11 cellular contexts compared by ENCODE assay signal in genomic region chr7:100936167-100936566, GRCh38. TPM values are rescaled to one million over a fixed set of nuclear protein-coding genes. Genes with fewer than 3 reads are reported as not detected.
"Had no signal": no experiment of that assay in that cellular context is flagged by ENCODE, and none has a peak within 500 bp of the region (broad histone marks: within the 10 kb centered on the region; RNA-seq: fewer than 3 reads in every experiment).

No MANE protein-coding gene starts in this region.

RNA-seq across cellular contexts. Expression of gene MUC3A, which starts 13.2 kb away (rescaled TPM):
- total RNA-seq: activated B cell treated with CpG ODN at 0.5 μM for 24 hours; activated CD4-positive, alpha-beta T cell treated with anti-CD3 and anti-CD28 coated beads for 36 hours; activated CD4-positive, alpha-beta T cell treated with anti-CD3 and anti-CD28 coated beads, Interleukin-2, amount 10 ng/mL, durations not matched to agents 24 days and 14 days; activated CD4-positive, alpha-beta T cell treated with anti-CD3 and anti-CD28 coated beads, Interleukin-2, amount 10 ng/mL, durations not matched to agents 7 days and 5 days; activated CD8-positive, alpha-beta memory T cell treated with anti-CD3 and anti-CD28 coated beads, Interleukin-2, amount 10 ng/mL, durations not matched to agents 7 days and 5 days; activated CD8-positive, alpha-beta T cell treated with anti-CD3 and anti-CD28 coated beads for 36 hours; activated CD8-positive, alpha-beta T cell treated with anti-CD3 and anti-CD28 coated beads, Interleukin-2, amount 10 ng/mL, durations not matched to agents 7 days and 5 days; T-helper 1 cell treated with Interleukin-12 subunit alpha and Interleukin-12 subunit beta and Interleukin-4 antibody, amounts not matched to agents 30 ng/mL and 1 ng/mL, for 36 hours; T-helper 17 cell; T-helper 2 cell treated with Interferon-gamma antibody and Interleukin-4, amounts not matched to agents 100 ng/mL and 5 ng/mL, for 36 hours had no signal

RNA-seq across cellular contexts. Expression of gene MUC12, which starts 33.2 kb away (rescaled TPM):
- total RNA-seq: activated B cell treated with CpG ODN at 0.5 μM for 24 hours; activated CD4-positive, alpha-beta T cell treated with anti-CD3 and anti-CD28 coated beads, Interleukin-2, amount 10 ng/mL, durations not matched to agents 7 days and 5 days; activated CD8-positive, alpha-beta T cell treated with anti-CD3 and anti-CD28 coated beads, Interleukin-2, amount 10 ng/mL, durations not matched to agents 7 days and 5 days; T-helper 1 cell treated with Interleukin-12 subunit alpha and Interleukin-12 subunit beta and Interleukin-4 antibody, amounts not matched to agents 30 ng/mL and 1 ng/mL, for 36 hours had no signal

RNA-seq across cellular contexts. Expression of gene ACHE, which starts 40.5 kb away (rescaled TPM):
- total RNA-seq: activated CD4-positive, alpha-beta memory T cell treated with anti-CD3 and anti-CD28 coated beads for 36 hours; activated CD4-positive, alpha-beta T cell treated with anti-CD3 and anti-CD28 coated beads, Interleukin-2, amount 10 ng/mL, durations not matched to agents 24 days and 14 days; activated CD4-positive, alpha-beta T cell treated with anti-CD3 and anti-CD28 coated beads, Interleukin-2, amount 10 ng/mL, durations not matched to agents 7 days and 5 days; activated CD8-positive, alpha-beta T cell treated with anti-CD3 and anti-CD28 coated beads, Interleukin-2, amount 10 ng/mL, durations not matched to agents 7 days and 5 days had no signal
